Comparison of ENCODE assay signal across 1 cellular context in the genomic region with DNA sequence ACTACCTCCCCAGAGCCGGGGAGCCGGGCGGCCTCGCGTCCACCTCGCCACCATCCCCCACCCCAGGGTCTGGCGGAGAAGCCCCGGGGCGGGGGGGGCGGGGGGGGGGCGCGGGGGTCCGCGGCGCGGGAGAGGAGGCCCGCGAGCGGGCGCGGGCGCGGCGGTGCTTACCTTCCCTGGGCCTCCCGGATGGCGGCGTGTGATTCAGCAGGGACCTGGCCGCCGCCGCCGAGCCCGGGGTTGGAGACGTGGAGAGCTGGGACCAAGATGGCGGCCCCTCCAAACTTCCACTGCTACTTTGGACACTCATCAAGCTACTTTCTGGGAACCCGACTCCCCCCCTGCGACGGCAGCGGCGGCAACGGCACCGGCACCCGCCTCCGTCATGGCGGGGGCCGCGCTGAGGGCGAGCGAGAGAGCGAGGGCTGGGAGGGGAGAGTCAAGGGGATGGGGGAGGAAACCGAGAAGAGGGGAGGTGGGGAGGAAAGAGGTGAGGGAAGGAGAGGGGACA.
TF ChIP-seq lines count a peak whose summit lies in the region.

No MANE protein-coding gene starts in this region.

TF ChIP-seq in HepG2, 621 proteins besides CTCF, POLR2A, EP300 and RAD21 (continued from another document and continues in another):
- TF ChIP-seq, protein P1, sequence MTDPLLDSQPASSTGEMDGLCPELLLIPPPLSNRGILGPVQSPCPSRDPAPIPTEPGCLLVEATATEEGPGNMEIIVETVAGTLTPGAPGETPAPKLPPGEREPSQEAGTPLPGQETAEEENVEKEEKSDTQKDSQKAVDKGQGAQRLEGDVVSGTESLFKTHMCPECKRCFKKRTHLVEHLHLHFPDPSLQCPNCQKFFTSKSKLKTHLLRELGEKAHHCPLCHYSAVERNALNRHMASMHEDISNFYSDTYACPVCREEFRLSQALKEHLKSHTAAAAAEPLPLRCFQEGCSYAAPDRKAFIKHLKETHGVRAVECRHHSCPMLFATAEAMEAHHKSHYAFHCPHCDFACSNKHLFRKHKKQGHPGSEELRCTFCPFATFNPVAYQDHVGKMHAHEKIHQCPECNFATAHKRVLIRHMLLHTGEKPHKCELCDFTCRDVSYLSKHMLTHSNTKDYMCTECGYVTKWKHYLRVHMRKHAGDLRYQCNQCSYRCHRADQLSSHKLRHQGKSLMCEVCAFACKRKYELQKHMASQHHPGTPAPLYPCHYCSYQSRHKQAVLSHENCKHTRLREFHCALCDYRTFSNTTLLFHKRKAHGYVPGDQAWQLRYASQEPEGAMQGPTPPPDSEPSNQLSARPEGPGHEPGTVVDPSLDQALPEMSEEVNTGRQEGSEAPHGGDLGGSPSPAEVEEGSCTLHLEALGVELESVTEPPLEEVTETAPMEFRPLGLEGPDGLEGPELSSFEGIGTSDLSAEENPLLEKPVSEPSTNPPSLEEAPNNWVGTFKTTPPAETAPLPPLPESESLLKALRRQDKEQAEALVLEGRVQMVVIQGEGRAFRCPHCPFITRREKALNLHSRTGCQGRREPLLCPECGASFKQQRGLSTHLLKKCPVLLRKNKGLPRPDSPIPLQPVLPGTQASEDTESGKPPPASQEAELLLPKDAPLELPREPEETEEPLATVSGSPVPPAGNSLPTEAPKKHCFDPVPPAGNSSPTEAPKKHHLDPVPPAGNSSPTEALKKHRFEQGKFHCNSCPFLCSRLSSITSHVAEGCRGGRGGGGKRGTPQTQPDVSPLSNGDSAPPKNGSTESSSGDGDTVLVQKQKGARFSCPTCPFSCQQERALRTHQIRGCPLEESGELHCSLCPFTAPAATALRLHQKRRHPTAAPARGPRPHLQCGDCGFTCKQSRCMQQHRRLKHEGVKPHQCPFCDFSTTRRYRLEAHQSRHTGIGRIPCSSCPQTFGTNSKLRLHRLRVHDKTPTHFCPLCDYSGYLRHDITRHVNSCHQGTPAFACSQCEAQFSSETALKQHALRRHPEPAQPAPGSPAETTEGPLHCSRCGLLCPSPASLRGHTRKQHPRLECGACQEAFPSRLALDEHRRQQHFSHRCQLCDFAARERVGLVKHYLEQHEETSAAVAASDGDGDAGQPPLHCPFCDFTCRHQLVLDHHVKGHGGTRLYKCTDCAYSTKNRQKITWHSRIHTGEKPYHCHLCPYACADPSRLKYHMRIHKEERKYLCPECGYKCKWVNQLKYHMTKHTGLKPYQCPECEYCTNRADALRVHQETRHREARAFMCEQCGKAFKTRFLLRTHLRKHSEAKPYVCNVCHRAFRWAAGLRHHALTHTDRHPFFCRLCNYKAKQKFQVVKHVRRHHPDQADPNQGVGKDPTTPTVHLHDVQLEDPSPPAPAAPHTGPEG (CRISPR knock-in tag; IDR thresholded peaks at IDR 0.05): peak; percentile 23; the same call in 1 of the 2 replicates
- TF ChIP-seq ZNF292 (CRISPR knock-in tag; IDR thresholded peaks at IDR 0.05; ENCODE audit: borderline replicate concordance, low read depth) (no peak), ZMAT3 (CRISPR knock-in tag; conservative IDR thresholded peaks at IDR 0.05) (no peak; the same call in 1 of the 2 replicates), ZNF792 (CRISPR knock-in tag; IDR thresholded peaks at IDR 0.05) (no peak), MZF1 (CRISPR knock-in tag; IDR thresholded peaks at IDR 0.05; ENCODE audit: borderline replicate concordance) (no peak), ZFP91 (CRISPR knock-in tag; IDR thresholded peaks at IDR 0.05; ENCODE audit: borderline replicate concordance) (peak; percentile 12; the same call in 1 of the 2 replicates), TRIM24 (CRISPR knock-in tag; IDR thresholded peaks at IDR 0.05) (no peak), ATF7 (IDR thresholded peaks at IDR 0.05) (no peak), ATF7 (CRISPR knock-in tag; IDR thresholded peaks at IDR 0.05) (no peak), ERF (CRISPR knock-in tag; IDR thresholded peaks at IDR 0.05) (no peak), HNF1B (CRISPR knock-in tag; IDR thresholded peaks at IDR 0.05) (0 out of 2 replicates have a peak, but pooled peaks have one; percentile 44), ZC3H13 (CRISPR knock-in tag; IDR thresholded peaks at IDR 0.05) (peak; percentile 78; the same call in 1 of the 2 replicates), U2AF2 (IDR thresholded peaks at IDR 0.05; ENCODE audit: low read depth, low read length) (no peak), TCF7L2 (IDR thresholded peaks at IDR 0.05; ENCODE audit: low read depth, low read length) (no peak), TMF1 (CRISPR knock-in tag; IDR thresholded peaks at IDR 0.05; ENCODE audit: low read depth) (no peak), MYPOP (CRISPR knock-in tag; IDR thresholded peaks at IDR 0.05) (no peak), ZNF773 (CRISPR knock-in tag; IDR thresholded peaks at IDR 0.05; ENCODE audit: borderline replicate concordance) (no peak), TAF1 (CRISPR knock-in tag; IDR thresholded peaks at IDR 0.05) (peak; percentile 48), ZSCAN25 (CRISPR knock-in tag; IDR thresholded peaks at IDR 0.05) (no peak; the same call in 1 of the 2 replicates), THYN1 (CRISPR knock-in tag; IDR thresholded peaks at IDR 0.05; ENCODE audit: borderline replicate concordance, low read depth) (no peak), ZHX2 (IDR thresholded peaks at IDR 0.05; ENCODE audit: low read depth) (no peak), ZHX2 (CRISPR knock-in tag; IDR thresholded peaks at IDR 0.05; ENCODE audit: borderline replicate concordance) (0 out of 2 replicates have a peak, but pooled peaks have one; percentile 23), FOXM1 (CRISPR knock-in tag; IDR thresholded peaks at IDR 0.05) (no peak), MTF2 (CRISPR knock-in tag; IDR thresholded peaks at IDR 0.05; ENCODE audit: borderline replicate concordance) (0 out of 2 replicates have a peak, but pooled peaks have one; percentile 50), ZNF446 (CRISPR knock-in tag; IDR thresholded peaks at IDR 0.05) (0 out of 2 replicates have a peak, but pooled peaks have one; percentile 36), ZNF281 (CRISPR knock-in tag; IDR thresholded peaks at IDR 0.05; ENCODE audit: borderline replicate concordance) (peak; percentile 45; the same call in 1 of the 2 replicates), ZNF543 (CRISPR knock-in tag; IDR thresholded peaks at IDR 0.05) (peak; percentile 36; the same call in 1 of the 2 replicates), MTF1 (CRISPR knock-in tag; IDR thresholded peaks at IDR 0.05) (no peak), ZNF235 (CRISPR knock-in tag; IDR thresholded peaks at IDR 0.05; ENCODE audit: borderline replicate concordance) (0 out of 2 replicates have a peak, but pooled peaks have one; percentile 10)
- TF ChIP-seq, protein P2, sequence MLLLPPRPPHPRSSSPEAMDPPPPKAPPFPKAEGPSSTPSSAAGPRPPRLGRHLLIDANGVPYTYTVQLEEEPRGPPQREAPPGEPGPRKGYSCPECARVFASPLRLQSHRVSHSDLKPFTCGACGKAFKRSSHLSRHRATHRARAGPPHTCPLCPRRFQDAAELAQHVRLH (CRISPR knock-in tag; IDR thresholded peaks at IDR 0.05; ENCODE audit: borderline replicate concordance, low read depth): no peak
